Comparison of ENCODE assay signal across 9 cellular contexts in genomic region chr19:958967-959685, GRCh38. TPM values are rescaled to one million over a fixed set of nuclear protein-coding genes. Genes with fewer than 3 reads are reported as not detected.
A peak's percentile ranks its signal among the peaks of the same experiment; 100 is the strongest.
DNase-seq lines count a peak whose midpoint lies in the region; ATAC-seq, FAIRE-seq and TF ChIP-seq lines count a peak whose summit lies in the region.
"Had no signal": no experiment of that assay in that cellular context is flagged by ENCODE, and none has a peak within 500 bp of the region (broad histone marks: within the 10 kb centered on the region; RNA-seq: fewer than 3 reads in every experiment).

No MANE protein-coding gene starts in this region.

- H3K27me3 ChIP-seq in H9 (ENCODE audit: insufficient read depth, low read length) (no peaks in the 10 kb centered on the region), pancreas (no peaks in the 10 kb centered on the region)
- H3K27me3 ChIP-seq: upper lobe of right lung had no signal

- peaks cover 3% of the 10 kb centered on the region for H3K79me1 ChIP-seq in H9 (ENCODE audit: insufficient read depth, low read depth, low read length, poor library complexity, severe bottlenecking)

- H3K27me3 Mint-ChIP-seq in H9 (ENCODE audit: low read depth), result no peaks in the 10 kb centered on the region

- no peak for FAIRE-seq in pancreas (lab: Jason Lieb, UNC)

- no peak for DNase-seq in H9
- DNase-seq in RKO (ENCODE audit: low spot score), result peak; percentile 46
- DNase-seq in choroid plexus epithelial cell (ENCODE audit: low read depth), result peak; percentile 58
- DNase-seq in stimulated activated CD4-positive, alpha-beta T cell treated with anti-CD3 and anti-CD28 coated beads, Interleukin-12 subunit alpha, Interleukin-12 subunit beta, amount 100 ng/mL, for 48 hours (ENCODE audit: low read depth in 2 of 3, low spot score in 1 of 3), result peak; percentile 36 to 48 (median 42)
- DNase-seq in G401 (ENCODE audit: low spot score), result no peak
- no peak for DNase-seq in pancreas
- no peak for DNase-seq in cortex of kidney (lab: John Stamatoyannopoulos, UW)
- no peak for DNase-seq in NCI-H1694 treated with DMSO at 0.1 percent for 48 hours (lab: John Stamatoyannopoulos, UW)
- DNase-seq: upper lobe of right lung had no signal

- H3K27ac Mint-ChIP-seq in H9, result peak overlapping the region; percentile 59 to 96 (median 75); a peak in 6 of 7 replicates

- no peak overlapping the region for H2AK5ac ChIP-seq in H9 (ENCODE audit: insufficient read length, low read length)

- H3K36me3 Mint-ChIP-seq in H9 (ENCODE audit: insufficient read depth in 1 of 3, low read depth in 3 of 3), result peaks cover 5 to 30% (median 18%) of the 10 kb centered on the region in 3 experiments; a peak in 6 of 7 replicates

- no peak overlapping the region for H2BK120ac ChIP-seq in H9 (ENCODE audit: low read depth, low read length, poor library complexity, severe bottlenecking)

- no peak overlapping the region for H3K4me3 Mint-ChIP-seq in H9

- H4K20me1 ChIP-seq in H9 (ENCODE audit: control insufficient read depth, insufficient read depth, insufficient read length), result no peaks in the 10 kb centered on the region

- H4K8ac ChIP-seq in H9 (replicated peaks; ENCODE audit: insufficient read length, low read depth, low read length), result no peak overlapping the region

- no peaks in the 10 kb centered on the region for H3K36me3 ChIP-seq in pancreas
- H3K36me3 ChIP-seq: upper lobe of right lung had no signal

- H4K91ac ChIP-seq in H9 (ENCODE audit: insufficient read length, low read depth, low read length), result no peak overlapping the region

- H3K23ac ChIP-seq in H9 (ENCODE audit: insufficient read length, low read depth, low read length), result no peak overlapping the region

- H3K4me2 ChIP-seq in H9 (ENCODE audit: insufficient read depth, insufficient read length, low read length), result no peak overlapping the region

- H3K4me3 ChIP-seq in choroid plexus epithelial cell (ENCODE audit: low read depth, low read length) (no peak overlapping the region), pancreas (no peak overlapping the region)
- H3K4me3 ChIP-seq: upper lobe of right lung had no signal

- no peak for ATAC-seq in pancreas
- ATAC-seq: upper lobe of right lung had no signal

- TF ChIP-seq CTCF in H9 (conservative IDR thresholded peaks at IDR 0.05) (no peak), choroid plexus epithelial cell (conservative IDR thresholded peaks at IDR 0.05; ENCODE audit: low read depth, low read length) (no peak), pancreas (IDR thresholded peaks at IDR 0.05) (no peak)

- peaks cover 4 to 54% of the 10 kb centered on the region in 2 experiments for H3K4me1 Mint-ChIP-seq in H9

- peaks cover 0 to under 1% of the 10 kb centered on the region in 2 experiments; a peak in 2 of 5 replicates for H3K9me3 Mint-ChIP-seq in H9

- no peak overlapping the region for H3K27ac ChIP-seq in H9 (ENCODE audit: insufficient read length, low read depth, low read length)
- no peak overlapping the region for H3K27ac ChIP-seq in pancreas
- H3K27ac ChIP-seq: upper lobe of right lung had no signal

- intact Hi-C loops in pancreas (cut with DNase I), result no loop called here

- no peak overlapping the region for H2AFZ ChIP-seq in H9 (ENCODE audit: low read length)

- H2BK5ac ChIP-seq in H9 (ENCODE audit: insufficient read length, low read length), result no peak overlapping the region

- H3T11ph ChIP-seq in H9 (ENCODE audit: low read length), result no peak overlapping the region

- no peak overlapping the region for H3K9ac ChIP-seq in H9 (ENCODE audit: extremely low read depth, insufficient read length, low read length)

- no peaks in the 10 kb centered on the region for H3K9me3 ChIP-seq in H9 (ENCODE audit: control insufficient read depth, low read depth, low read length)
- H3K9me3 ChIP-seq in pancreas, result no peaks in the 10 kb centered on the region
- H3K9me3 ChIP-seq: upper lobe of right lung had no signal

- WGBS in H9 (ENCODE audit: extremely low coverage, insufficient read length, low lambda C conversion rate), result no CpG with 5 or more reads among the region's 28 CpGs
- 85 to 88% methylated on average over 28 of the region's 28 CpGs for WGBS in pancreas, 2 donors

- no peak overlapping the region for H3K4ac ChIP-seq in H9 (ENCODE audit: low read depth, low read length)

- H2BK20ac ChIP-seq in H9 (ENCODE audit: low read depth, low read length, poor library complexity, severe bottlenecking), result no peak overlapping the region

- no peaks in the 10 kb centered on the region for H3K23me2 ChIP-seq in H9 (ENCODE audit: insufficient read length, low read depth, low read length, poor library complexity, severe bottlenecking)

- no peak overlapping the region for H4K5ac ChIP-seq in H9 (ENCODE audit: insufficient read length, low read depth, low read length)

- H3K56ac ChIP-seq in H9 (ENCODE audit: insufficient read length, low read depth, low read length), result no peak overlapping the region

- no peak overlapping the region; the same call in 1 of the 2 replicates for H3K14ac ChIP-seq in H9 (ENCODE audit: insufficient read depth, low read length)

- no peaks in the 10 kb centered on the region for H3K79me2 ChIP-seq in H9 (ENCODE audit: insufficient read depth, low read length)

- H3K4me1 ChIP-seq in H9 (ENCODE audit: insufficient read depth, low read length) (peaks cover 3% of the 10 kb centered on the region; the same call in 1 of the 2 replicates), pancreas (no peaks in the 10 kb centered on the region)
- H3K4me1 ChIP-seq: upper lobe of right lung had no signal

- H2BK12ac ChIP-seq in H9 (ENCODE audit: insufficient read length, low read depth, low read length), result no peak overlapping the region

- H3K18ac ChIP-seq in H9 (ENCODE audit: insufficient read length, low read depth, low read length), result no peak overlapping the region

- H2BK15ac ChIP-seq in H9 (ENCODE audit: low read depth, low read length), result no peak overlapping the region

- in situ Hi-C loops in G401 (cut with HindIII; ENCODE audit: low sequenced_read_pairs), result no loop called here

RNA-seq across cellular contexts. Expression of gene WDR18, which starts 25.0 kb away (rescaled TPM):
- total RNA-seq in H9 (2021), result 94.7 and 101 TPM in 2 replicates
- total RNA-seq in G401 (2014; rRNA removed; shearing (Covaris generic)), result 176 and 280 TPM in 2 replicates
- total RNA-seq in pancreas, result 10 to 100 TPM; 12.3 to 26.2 (median 19.0) TPM
- 10 to 100 TPM; 75.1 to 84.8 TPM for polyA plus RNA-seq in pancreas

RNA-seq across cellular contexts. Expression of gene ARID3A, which starts 33.3 kb away (rescaled TPM):
- total RNA-seq in H9 (2021) (98.3 and 104 TPM in 2 replicates), pancreas (1 to 10 TPM; 6.5 to 8.5 (median 7.3) TPM)
- total RNA-seq in G401 (2014; rRNA removed; shearing (Covaris generic)), result 95.4 and 103 TPM in 2 replicates
- 1 to 10 TPM; 4.6 to 5.2 TPM for polyA plus RNA-seq in pancreas

RNA-seq across cellular contexts. Expression of gene GRIN3B, which starts 41.1 kb away (rescaled TPM):
- total RNA-seq in H9 (2021) (1.0 and 1.4 TPM in 2 replicates), pancreas (not detected)
- total RNA-seq in G401 (2014; rRNA removed; shearing (Covaris generic)), result 0.74 and 3.5 TPM in 2 replicates
- polyA plus RNA-seq in pancreas, result under 1 TPM; 0.08 to 0.09 TPM
- total RNA-seq: upper lobe of right lung had no signal

RNA-seq across cellular contexts. Expression of gene KISS1R, which starts 42.0 kb away (rescaled TPM):
- total RNA-seq in H9 (2021) (3.3 and 5.9 TPM in 2 replicates), pancreas (1 to 10 TPM in 1 of 6 donors, under 1 TPM in 4, not detected in 1; 0.16 to 1.0 (median 0.25) TPM)
- 1.8 and 1.9 TPM in 2 replicates for total RNA-seq in G401 (2014; rRNA removed; shearing (Covaris generic))
- under 1 TPM in 1 of 2 donors, not detected in 1; 0.80 TPM for polyA plus RNA-seq in pancreas
- total RNA-seq: upper lobe of right lung had no signal

RNA-seq across cellular contexts. Expression of gene R3HDM4, which starts 46.1 kb away (rescaled TPM):
- 66.2 and 66.4 TPM in 2 replicates for total RNA-seq in H9 (2021)
- total RNA-seq in G401 (2014; rRNA removed; shearing (Covaris generic)), result 12.7 and 13.9 TPM in 2 replicates
- total RNA-seq in pancreas, result 10 to 100 TPM; 21.6 to 36.7 (median 29.2) TPM
- 10 to 100 TPM; 56.0 to 57.2 TPM for polyA plus RNA-seq in pancreas

Comparison
In these comparisons a context has a peak if more than half of its experiments do, and no peak if none do; other contexts are left out.
1. DNase-seq: peak in RKO (single experiment), choroid plexus epithelial cell (single experiment) and stimulated activated CD4-positive, alpha-beta T cell treated with anti-CD3 and anti-CD28 coated beads, Interleukin-12 subunit alpha, Interleukin-12 subunit beta, amount 100 ng/mL, for 48 hours (3 of 3); none in H9 (single experiment), G401 (single experiment), pancreas (0 of 6), cortex of kidney (single experiment) and NCI-H1694 treated with DMSO at 0.1 percent for 48 hours (single experiment).
2. RNA of gene ARID3A, which starts 33.3 kb away (total RNA-seq): 95.4 to 103 TPM in G401 and 98.3 to 104 TPM in H9; 6.5 to 8.5 TPM in pancreas; every median in the first group is over 10 times any median in the second.